ENCODE assay signal across 1 cellular context in the genomic region with DNA sequence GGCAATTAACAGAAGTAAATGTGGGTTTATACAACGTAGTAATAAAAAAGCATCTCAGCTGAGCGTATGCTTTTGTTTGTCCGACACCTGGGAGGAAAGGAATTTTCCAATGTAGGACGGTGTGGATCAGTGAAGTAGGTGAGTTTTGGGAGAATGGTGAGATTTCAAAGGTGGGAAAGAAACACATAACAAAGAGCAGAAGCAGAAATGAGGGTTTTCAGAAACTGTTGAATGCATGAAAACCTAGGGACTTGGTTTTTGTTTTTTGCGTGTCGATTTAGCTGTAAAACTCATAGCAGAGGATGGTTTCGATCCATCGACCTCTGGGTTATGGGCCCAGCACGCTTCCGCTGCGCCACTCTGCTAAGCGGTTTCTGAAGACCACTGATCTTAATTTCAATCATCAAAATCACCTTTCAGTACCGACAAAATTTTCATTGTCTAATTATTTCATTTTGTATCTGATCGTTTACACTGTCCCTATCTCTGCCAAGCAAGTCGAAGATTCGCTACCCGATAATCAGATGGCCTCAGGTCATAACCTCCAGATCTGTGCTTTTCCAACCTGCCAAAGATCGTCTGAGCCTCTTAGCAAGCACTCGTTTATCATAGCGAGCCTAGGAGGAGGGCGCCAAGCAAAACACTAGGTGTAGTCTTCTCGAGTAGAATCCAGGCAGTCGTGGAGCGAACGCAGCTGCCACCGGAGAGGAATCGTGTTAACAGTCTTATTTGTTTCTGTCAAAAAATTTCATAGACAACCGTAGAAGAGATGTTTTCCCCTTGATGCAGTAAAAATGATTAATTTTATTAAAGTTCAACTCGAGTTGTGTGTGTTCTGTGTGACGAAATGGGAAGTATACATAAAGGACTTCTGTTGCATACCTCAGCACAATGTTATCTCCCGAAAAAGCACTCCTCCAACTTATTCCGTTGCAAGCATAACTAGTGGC.
A peak's percentile ranks its signal among the peaks of the same experiment; 100 is the strongest.
TF ChIP-seq lines count a peak whose summit lies in the region.

No MANE protein-coding gene starts in this region.

TF ChIP-seq in HepG2, 621 proteins besides CTCF, POLR2A, EP300 and RAD21 (continued from another document and continues in another):
- TF ChIP-seq, protein P1, sequence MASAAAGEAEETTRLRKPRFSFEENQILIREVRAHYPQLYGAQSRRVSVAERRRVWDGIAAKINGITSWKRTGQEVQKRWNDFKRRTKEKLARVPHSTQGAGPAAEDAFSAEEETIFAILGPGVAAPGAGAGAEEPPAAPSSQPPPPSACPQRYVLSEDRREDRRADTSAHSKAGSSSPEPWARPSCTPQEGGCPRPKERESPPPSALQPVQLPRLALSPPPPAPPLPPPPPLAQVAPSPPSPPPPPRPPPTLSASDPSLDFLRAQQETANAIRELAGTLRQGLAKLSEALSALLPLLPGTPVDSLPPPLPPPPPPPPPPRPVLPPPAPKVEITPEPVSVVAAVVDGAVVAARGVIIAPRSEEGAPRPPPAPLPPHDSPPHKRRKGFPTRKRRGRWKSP (CRISPR knock-in tag; IDR thresholded peaks at IDR 0.05): peak; percentile 89; the same call in 1 of the 2 replicates
- TF ChIP-seq POLR2AphosphoS2 (IDR thresholded peaks at IDR 0.05; ENCODE audit: low read depth, low read length) (no peak), GABPA (IDR thresholded peaks at IDR 0.05; ENCODE audit: low read depth, low read length) (no peak), GABPA (CRISPR knock-in tag; IDR thresholded peaks at IDR 0.05; ENCODE audit: low read depth) (peak; percentile 57; the same call in 1 of the 2 replicates), XRCC5 (optimal IDR thresholded peaks at IDR 0.05; ENCODE audit: low read length) (peak; percentile 14), NFATC3 (CRISPR knock-in tag; IDR thresholded peaks at IDR 0.05) (no peak), REL (CRISPR knock-in tag; conservative IDR thresholded peaks at IDR 0.05) (no peak), MYNN (CRISPR knock-in tag; IDR thresholded peaks at IDR 0.05; ENCODE audit: low read depth) (0 out of 2 replicates have a peak, but pooled peaks have one; percentile 27), ZZZ3 (CRISPR knock-in tag; IDR thresholded peaks at IDR 0.05; ENCODE audit: borderline replicate concordance) (no peak), PTBP1 (IDR thresholded peaks at IDR 0.05; ENCODE audit: low read depth, low read length, poor library complexity, severe bottlenecking) (no peak), KDM3A (CRISPR knock-in tag; IDR thresholded peaks at IDR 0.05; ENCODE audit: low read depth) (peak; percentile 73; the same call in 1 of the 2 replicates), NCOR1 (IDR thresholded peaks at IDR 0.05; ENCODE audit: borderline replicate concordance, low read length) (peak; percentile 62; the same call in 1 of the 2 replicates), POLR2AphosphoS5 (IDR thresholded peaks at IDR 0.05; ENCODE audit: low read depth, low read length) (no peak), IRX3 (CRISPR knock-in tag; IDR thresholded peaks at IDR 0.05; ENCODE audit: borderline replicate concordance, low read depth) (no peak), MAFF (IDR thresholded peaks at IDR 0.05; ENCODE audit: low read depth, low read length) (peak; percentile 32; the same call in 1 of the 2 replicates), AHR (CRISPR knock-in tag; IDR thresholded peaks at IDR 0.05) (no peak), HNF4G (IDR thresholded peaks at IDR 0.05; ENCODE audit: borderline replicate concordance, low read depth, low read length) (no peak), HNF4G (CRISPR knock-in tag; IDR thresholded peaks at IDR 0.05; ENCODE audit: borderline replicate concordance, low read depth) (no peak), ZNF335 (CRISPR knock-in tag; IDR thresholded peaks at IDR 0.05) (peak; percentile 71), IKZF4 (CRISPR knock-in tag; IDR thresholded peaks at IDR 0.05; ENCODE audit: borderline replicate concordance, low read depth, not compliant biosample characterization) (no peak), HOXA5 (CRISPR knock-in tag; IDR thresholded peaks at IDR 0.05) (peak; percentile 75; the same call in 1 of the 2 replicates), ZNF549 (CRISPR knock-in tag; IDR thresholded peaks at IDR 0.05) (no peak), ATRX (CRISPR knock-in tag; IDR thresholded peaks at IDR 0.05; ENCODE audit: borderline replicate concordance) (no peak), MZF1 (CRISPR knock-in tag; IDR thresholded peaks at IDR 0.05; ENCODE audit: borderline replicate concordance) (no peak), HNRNPL (IDR thresholded peaks at IDR 0.05; ENCODE audit: low read depth, low read length) (no peak), ZMYM3 (CRISPR knock-in tag; IDR thresholded peaks at IDR 0.05) (peak; percentile 46; the same call in 1 of the 2 replicates), ZNF619 (CRISPR knock-in tag; IDR thresholded peaks at IDR 0.05) (no peak), TMF1 (CRISPR knock-in tag; IDR thresholded peaks at IDR 0.05; ENCODE audit: low read depth) (no peak), ZNF207 (IDR thresholded peaks at IDR 0.05; ENCODE audit: borderline replicate concordance) (no peak), ZNF350 (CRISPR knock-in tag; IDR thresholded peaks at IDR 0.05; ENCODE audit: borderline replicate concordance, low read depth) (peak; percentile 72; the same call in 1 of the 2 replicates)
- TF ChIP-seq, protein P2, sequence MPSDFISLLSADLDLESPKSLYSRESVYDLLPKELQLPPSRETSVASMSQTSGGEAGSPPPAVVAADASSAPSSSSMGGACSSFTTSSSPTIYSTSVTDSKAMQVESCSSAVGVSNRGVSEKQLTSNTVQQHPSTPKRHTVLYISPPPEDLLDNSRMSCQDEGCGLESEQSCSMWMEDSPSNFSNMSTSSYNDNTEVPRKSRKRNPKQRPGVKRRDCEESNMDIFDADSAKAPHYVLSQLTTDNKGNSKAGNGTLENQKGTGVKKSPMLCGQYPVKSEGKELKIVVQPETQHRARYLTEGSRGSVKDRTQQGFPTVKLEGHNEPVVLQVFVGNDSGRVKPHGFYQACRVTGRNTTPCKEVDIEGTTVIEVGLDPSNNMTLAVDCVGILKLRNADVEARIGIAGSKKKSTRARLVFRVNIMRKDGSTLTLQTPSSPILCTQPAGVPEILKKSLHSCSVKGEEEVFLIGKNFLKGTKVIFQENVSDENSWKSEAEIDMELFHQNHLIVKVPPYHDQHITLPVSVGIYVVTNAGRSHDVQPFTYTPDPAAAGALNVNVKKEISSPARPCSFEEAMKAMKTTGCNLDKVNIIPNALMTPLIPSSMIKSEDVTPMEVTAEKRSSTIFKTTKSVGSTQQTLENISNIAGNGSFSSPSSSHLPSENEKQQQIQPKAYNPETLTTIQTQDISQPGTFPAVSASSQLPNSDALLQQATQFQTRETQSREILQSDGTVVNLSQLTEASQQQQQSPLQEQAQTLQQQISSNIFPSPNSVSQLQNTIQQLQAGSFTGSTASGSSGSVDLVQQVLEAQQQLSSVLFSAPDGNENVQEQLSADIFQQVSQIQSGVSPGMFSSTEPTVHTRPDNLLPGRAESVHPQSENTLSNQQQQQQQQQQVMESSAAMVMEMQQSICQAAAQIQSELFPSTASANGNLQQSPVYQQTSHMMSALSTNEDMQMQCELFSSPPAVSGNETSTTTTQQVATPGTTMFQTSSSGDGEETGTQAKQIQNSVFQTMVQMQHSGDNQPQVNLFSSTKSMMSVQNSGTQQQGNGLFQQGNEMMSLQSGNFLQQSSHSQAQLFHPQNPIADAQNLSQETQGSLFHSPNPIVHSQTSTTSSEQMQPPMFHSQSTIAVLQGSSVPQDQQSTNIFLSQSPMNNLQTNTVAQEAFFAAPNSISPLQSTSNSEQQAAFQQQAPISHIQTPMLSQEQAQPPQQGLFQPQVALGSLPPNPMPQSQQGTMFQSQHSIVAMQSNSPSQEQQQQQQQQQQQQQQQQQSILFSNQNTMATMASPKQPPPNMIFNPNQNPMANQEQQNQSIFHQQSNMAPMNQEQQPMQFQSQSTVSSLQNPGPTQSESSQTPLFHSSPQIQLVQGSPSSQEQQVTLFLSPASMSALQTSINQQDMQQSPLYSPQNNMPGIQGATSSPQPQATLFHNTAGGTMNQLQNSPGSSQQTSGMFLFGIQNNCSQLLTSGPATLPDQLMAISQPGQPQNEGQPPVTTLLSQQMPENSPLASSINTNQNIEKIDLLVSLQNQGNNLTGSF (CRISPR knock-in tag; IDR thresholded peaks at IDR 0.05): no peak
- TF ChIP-seq, protein P3, sequence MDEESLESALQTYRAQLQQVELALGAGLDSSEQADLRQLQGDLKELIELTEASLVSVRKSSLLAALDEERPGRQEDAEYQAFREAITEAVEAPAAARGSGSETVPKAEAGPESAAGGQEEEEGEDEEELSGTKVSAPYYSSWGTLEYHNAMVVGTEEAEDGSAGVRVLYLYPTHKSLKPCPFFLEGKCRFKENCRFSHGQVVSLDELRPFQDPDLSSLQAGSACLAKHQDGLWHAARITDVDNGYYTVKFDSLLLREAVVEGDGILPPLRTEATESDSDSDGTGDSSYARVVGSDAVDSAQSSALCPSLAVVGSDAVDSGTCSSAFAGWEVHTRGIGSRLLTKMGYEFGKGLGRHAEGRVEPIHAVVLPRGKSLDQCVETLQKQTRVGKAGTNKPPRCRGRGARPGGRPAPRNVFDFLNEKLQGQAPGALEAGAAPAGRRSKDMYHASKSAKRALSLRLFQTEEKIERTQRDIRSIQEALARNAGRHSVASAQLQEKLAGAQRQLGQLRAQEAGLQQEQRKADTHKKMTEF (CRISPR knock-in tag; IDR thresholded peaks at IDR 0.05): peak; percentile 90; the same call in 1 of the 2 replicates
- TF ChIP-seq, protein P4, sequence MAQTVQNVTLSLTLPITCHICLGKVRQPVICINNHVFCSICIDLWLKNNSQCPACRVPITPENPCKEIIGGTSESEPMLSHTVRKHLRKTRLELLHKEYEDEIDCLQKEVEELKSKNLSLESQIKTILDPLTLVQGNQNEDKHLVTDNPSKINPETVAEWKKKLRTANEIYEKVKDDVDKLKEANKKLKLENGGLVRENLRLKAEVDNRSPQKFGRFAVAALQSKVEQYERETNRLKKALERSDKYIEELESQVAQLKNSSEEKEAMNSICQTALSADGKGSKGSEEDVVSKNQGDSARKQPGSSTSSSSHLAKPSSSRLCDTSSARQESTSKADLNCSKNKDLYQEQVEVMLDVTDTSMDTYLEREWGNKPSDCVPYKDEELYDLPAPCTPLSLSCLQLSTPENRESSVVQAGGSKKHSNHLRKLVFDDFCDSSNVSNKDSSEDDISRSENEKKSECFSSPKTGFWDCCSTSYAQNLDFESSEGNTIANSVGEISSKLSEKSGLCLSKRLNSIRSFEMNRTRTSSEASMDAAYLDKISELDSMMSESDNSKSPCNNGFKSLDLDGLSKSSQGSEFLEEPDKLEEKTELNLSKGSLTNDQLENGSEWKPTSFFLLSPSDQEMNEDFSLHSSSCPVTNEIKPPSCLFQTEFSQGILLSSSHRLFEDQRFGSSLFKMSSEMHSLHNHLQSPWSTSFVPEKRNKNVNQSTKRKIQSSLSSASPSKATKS (CRISPR knock-in tag; IDR thresholded peaks at IDR 0.05): no peak
- TF ChIP-seq, protein P5, sequence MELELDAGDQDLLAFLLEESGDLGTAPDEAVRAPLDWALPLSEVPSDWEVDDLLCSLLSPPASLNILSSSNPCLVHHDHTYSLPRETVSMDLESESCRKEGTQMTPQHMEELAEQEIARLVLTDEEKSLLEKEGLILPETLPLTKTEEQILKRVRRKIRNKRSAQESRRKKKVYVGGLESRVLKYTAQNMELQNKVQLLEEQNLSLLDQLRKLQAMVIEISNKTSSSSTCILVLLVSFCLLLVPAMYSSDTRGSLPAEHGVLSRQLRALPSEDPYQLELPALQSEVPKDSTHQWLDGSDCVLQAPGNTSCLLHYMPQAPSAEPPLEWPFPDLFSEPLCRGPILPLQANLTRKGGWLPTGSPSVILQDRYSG (CRISPR knock-in tag; IDR thresholded peaks at IDR 0.05): no peak
- TF ChIP-seq, protein P6, sequence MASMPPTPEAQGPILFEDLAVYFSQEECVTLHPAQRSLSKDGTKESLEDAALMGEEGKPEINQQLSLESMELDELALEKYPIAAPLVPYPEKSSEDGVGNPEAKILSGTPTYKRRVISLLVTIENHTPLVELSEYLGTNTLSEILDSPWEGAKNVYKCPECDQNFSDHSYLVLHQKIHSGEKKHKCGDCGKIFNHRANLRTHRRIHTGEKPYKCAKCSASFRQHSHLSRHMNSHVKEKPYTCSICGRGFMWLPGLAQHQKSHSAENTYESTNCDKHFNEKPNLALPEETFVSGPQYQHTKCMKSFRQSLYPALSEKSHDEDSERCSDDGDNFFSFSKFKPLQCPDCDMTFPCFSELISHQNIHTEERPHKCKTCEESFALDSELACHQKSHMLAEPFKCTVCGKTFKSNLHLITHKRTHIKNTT (CRISPR knock-in tag; IDR thresholded peaks at IDR 0.05): no peak
- TF ChIP-seq, protein P7, sequence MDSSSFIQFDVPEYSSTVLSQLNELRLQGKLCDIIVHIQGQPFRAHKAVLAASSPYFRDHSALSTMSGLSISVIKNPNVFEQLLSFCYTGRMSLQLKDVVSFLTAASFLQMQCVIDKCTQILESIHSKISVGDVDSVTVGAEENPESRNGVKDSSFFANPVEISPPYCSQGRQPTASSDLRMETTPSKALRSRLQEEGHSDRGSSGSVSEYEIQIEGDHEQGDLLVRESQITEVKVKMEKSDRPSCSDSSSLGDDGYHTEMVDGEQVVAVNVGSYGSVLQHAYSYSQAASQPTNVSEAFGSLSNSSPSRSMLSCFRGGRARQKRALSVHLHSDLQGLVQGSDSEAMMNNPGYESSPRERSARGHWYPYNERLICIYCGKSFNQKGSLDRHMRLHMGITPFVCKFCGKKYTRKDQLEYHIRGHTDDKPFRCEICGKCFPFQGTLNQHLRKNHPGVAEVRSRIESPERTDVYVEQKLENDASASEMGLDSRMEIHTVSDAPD (CRISPR knock-in tag; IDR thresholded peaks at IDR 0.05): no peak
- TF ChIP-seq, protein P8, sequence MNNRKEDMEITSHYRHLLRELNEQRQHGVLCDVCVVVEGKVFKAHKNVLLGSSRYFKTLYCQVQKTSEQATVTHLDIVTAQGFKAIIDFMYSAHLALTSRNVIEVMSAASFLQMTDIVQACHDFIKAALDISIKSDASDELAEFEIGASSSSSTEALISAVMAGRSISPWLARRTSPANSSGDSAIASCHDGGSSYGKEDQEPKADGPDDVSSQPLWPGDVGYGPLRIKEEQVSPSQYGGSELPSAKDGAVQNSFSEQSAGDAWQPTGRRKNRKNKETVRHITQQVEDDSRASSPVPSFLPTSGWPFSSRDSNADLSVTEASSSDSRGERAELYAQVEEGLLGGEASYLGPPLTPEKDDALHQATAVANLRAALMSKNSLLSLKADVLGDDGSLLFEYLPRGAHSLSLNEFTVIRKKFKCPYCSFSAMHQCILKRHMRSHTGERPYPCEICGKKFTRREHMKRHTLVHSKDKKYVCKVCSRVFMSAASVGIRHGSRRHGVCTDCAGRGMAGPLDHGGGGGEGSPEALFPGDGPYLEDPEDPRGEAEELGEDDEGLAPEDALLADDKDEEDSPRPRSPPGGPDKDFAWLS (CRISPR knock-in tag; IDR thresholded peaks at IDR 0.05; ENCODE audit: borderline replicate concordance): no peak
- TF ChIP-seq, protein P9, sequence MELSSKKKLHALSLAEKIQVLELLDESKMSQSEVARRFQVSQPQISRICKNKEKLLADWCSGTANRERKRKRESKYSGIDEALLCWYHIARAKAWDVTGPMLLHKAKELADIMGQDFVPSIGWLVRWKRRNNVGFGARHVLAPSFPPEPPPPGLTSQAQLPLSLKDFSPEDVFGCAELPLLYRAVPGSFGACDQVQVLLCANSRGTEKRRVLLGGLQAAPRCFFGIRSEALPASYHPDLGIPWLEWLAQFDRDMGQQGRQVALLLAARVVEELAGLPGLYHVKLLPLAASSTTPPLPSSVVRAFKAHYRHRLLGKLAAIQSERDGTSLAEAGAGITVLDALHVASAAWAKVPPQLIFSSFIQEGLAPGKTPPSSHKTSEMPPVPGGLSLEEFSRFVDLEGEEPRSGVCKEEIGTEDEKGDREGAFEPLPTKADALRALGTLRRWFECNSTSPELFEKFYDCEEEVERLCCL (CRISPR knock-in tag; IDR thresholded peaks at IDR 0.05; ENCODE audit: borderline replicate concordance): no peak
